Comparison of ENCODE assay signal across 1 cellular context in the genomic region with DNA sequence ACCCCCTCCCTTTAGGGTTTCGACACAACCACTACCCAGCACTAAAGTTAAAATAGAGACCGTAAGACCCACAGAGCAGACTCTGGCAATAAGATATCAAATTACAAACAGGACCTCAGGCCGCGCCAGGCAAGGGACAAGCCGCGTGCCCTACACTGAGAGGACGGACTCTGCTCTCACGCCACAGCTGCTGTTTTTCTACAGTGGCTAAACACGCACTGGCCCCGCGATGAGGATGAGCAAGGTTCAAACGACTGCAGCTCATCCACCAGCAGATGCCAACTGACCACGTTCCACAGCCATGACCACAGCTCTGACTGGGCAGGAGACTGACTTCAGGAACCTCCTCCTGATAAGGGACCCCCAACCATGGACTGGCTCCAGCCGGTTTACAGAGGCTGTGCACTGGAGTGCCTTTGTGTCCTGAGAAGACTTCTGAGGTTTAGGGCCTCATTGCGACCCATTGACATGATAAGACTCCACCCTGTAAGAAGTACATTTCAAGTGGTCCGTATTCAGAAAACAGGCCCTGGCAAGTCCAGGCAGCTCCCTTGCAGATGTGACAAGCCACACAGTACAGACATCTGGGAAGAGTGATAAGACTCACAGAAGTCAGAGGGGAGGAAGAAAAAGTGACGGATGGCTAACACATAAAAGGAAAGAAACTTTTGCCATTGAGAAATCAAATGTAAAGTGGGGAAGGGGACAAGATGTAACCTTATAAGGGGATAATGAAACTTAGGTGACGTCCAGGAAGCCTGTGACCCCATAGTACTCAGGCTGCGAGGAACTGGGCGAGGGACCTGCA.
TF ChIP-seq lines count a peak whose summit lies in the region.

No MANE protein-coding gene starts in this region.

TF ChIP-seq in HepG2, 621 proteins besides CTCF, POLR2A, EP300 and RAD21 (continued from another document and continues in another):
- TF ChIP-seq, protein P1, sequence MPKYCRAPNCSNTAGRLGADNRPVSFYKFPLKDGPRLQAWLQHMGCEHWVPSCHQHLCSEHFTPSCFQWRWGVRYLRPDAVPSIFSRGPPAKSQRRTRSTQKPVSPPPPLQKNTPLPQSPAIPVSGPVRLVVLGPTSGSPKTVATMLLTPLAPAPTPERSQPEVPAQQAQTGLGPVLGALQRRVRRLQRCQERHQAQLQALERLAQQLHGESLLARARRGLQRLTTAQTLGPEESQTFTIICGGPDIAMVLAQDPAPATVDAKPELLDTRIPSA (CRISPR knock-in tag; IDR thresholded peaks at IDR 0.05; ENCODE audit: borderline replicate concordance): no peak
- TF ChIP-seq ZNF780A (CRISPR knock-in tag; IDR thresholded peaks at IDR 0.05): no peak
- TF ChIP-seq ZFP62 (CRISPR knock-in tag; IDR thresholded peaks at IDR 0.05): no peak
- TF ChIP-seq, protein P2, sequence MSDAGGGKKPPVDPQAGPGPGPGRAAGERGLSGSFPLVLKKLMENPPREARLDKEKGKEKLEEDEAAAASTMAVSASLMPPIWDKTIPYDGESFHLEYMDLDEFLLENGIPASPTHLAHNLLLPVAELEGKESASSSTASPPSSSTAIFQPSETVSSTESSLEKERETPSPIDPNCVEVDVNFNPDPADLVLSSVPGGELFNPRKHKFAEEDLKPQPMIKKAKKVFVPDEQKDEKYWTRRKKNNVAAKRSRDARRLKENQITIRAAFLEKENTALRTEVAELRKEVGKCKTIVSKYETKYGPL (CRISPR knock-in tag; IDR thresholded peaks at IDR 0.05): no peak
- TF ChIP-seq ZNF572 (CRISPR knock-in tag; IDR thresholded peaks at IDR 0.05): no peak
- no peak for TF ChIP-seq PCBP2 (optimal IDR thresholded peaks at IDR 0.05; ENCODE audit: low read depth, low read length, poor library complexity, severe bottlenecking)
- TF ChIP-seq, protein P3, sequence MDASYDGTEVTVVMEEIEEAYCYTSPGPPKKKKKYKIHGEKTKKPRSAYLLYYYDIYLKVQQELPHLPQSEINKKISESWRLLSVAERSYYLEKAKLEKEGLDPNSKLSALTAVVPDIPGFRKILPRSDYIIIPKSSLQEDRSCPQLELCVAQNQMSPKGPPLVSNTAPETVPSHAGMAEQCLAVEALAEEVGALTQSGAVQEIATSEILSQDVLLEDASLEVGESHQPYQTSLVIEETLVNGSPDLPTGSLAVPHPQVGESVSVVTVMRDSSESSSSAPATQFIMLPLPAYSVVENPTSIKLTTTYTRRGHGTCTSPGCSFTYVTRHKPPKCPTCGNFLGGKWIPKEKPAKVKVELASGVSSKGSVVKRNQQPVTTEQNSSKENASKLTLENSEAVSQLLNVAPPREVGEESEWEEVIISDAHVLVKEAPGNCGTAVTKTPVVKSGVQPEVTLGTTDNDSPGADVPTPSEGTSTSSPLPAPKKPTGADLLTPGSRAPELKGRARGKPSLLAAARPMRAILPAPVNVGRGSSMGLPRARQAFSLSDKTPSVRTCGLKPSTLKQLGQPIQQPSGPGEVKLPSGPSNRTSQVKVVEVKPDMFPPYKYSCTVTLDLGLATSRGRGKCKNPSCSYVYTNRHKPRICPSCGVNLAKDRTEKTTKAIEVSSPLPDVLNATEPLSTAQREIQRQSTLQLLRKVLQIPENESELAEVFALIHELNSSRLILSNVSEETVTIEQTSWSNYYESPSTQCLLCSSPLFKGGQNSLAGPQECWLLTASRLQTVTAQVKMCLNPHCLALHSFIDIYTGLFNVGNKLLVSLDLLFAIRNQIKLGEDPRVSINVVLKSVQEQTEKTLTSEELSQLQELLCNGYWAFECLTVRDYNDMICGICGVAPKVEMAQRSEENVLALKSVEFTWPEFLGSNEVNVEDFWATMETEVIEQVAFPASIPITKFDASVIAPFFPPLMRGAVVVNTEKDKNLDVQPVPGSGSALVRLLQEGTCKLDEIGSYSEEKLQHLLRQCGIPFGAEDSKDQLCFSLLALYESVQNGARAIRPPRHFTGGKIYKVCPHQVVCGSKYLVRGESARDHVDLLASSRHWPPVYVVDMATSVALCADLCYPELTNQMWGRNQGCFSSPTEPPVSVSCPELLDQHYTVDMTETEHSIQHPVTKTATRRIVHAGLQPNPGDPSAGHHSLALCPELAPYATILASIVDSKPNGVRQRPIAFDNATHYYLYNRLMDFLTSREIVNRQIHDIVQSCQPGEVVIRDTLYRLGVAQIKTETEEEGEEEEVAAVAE (CRISPR knock-in tag; IDR thresholded peaks at IDR 0.05; ENCODE audit: borderline replicate concordance): no peak
- TF ChIP-seq, protein P4, sequence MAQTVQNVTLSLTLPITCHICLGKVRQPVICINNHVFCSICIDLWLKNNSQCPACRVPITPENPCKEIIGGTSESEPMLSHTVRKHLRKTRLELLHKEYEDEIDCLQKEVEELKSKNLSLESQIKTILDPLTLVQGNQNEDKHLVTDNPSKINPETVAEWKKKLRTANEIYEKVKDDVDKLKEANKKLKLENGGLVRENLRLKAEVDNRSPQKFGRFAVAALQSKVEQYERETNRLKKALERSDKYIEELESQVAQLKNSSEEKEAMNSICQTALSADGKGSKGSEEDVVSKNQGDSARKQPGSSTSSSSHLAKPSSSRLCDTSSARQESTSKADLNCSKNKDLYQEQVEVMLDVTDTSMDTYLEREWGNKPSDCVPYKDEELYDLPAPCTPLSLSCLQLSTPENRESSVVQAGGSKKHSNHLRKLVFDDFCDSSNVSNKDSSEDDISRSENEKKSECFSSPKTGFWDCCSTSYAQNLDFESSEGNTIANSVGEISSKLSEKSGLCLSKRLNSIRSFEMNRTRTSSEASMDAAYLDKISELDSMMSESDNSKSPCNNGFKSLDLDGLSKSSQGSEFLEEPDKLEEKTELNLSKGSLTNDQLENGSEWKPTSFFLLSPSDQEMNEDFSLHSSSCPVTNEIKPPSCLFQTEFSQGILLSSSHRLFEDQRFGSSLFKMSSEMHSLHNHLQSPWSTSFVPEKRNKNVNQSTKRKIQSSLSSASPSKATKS (CRISPR knock-in tag; IDR thresholded peaks at IDR 0.05): no peak
- no peak for TF ChIP-seq MYNN (CRISPR knock-in tag; IDR thresholded peaks at IDR 0.05; ENCODE audit: low read depth)
- 0 out of 2 replicates have a peak, but pooled peaks have one; percentile 27 for TF ChIP-seq HIVEP1 (CRISPR knock-in tag; IDR thresholded peaks at IDR 0.05)
- TF ChIP-seq ATF7 (IDR thresholded peaks at IDR 0.05): no peak
- TF ChIP-seq ATF7 (CRISPR knock-in tag; IDR thresholded peaks at IDR 0.05): no peak
- TF ChIP-seq LRRFIP1 (CRISPR knock-in tag; conservative IDR thresholded peaks at IDR 0.05): no peak
- no peak for TF ChIP-seq ZBTB46 (CRISPR knock-in tag; IDR thresholded peaks at IDR 0.05; ENCODE audit: borderline replicate concordance)
- peak; percentile 85 for TF ChIP-seq ZMYM2 (CRISPR knock-in tag; IDR thresholded peaks at IDR 0.05)
- no peak for TF ChIP-seq ZNF550 (CRISPR knock-in tag; IDR thresholded peaks at IDR 0.05; ENCODE audit: borderline replicate concordance)
- no peak for TF ChIP-seq ARID2 (CRISPR knock-in tag; IDR thresholded peaks at IDR 0.05; ENCODE audit: borderline replicate concordance)
- no peak for TF ChIP-seq CEBPB (IDR thresholded peaks at IDR 0.05; ENCODE audit: borderline replicate concordance, low read depth, low read length)
- no peak for TF ChIP-seq TBX3 (IDR thresholded peaks at IDR 0.05; ENCODE audit: borderline replicate concordance)
- peak; percentile 94 for TF ChIP-seq TBX2 (CRISPR knock-in tag; IDR thresholded peaks at IDR 0.05; ENCODE audit: borderline replicate concordance)
- peak; percentile 54; the same call in 1 of the 2 replicates for TF ChIP-seq ZNF350 (CRISPR knock-in tag; IDR thresholded peaks at IDR 0.05; ENCODE audit: borderline replicate concordance, low read depth)
- TF ChIP-seq, protein P5, sequence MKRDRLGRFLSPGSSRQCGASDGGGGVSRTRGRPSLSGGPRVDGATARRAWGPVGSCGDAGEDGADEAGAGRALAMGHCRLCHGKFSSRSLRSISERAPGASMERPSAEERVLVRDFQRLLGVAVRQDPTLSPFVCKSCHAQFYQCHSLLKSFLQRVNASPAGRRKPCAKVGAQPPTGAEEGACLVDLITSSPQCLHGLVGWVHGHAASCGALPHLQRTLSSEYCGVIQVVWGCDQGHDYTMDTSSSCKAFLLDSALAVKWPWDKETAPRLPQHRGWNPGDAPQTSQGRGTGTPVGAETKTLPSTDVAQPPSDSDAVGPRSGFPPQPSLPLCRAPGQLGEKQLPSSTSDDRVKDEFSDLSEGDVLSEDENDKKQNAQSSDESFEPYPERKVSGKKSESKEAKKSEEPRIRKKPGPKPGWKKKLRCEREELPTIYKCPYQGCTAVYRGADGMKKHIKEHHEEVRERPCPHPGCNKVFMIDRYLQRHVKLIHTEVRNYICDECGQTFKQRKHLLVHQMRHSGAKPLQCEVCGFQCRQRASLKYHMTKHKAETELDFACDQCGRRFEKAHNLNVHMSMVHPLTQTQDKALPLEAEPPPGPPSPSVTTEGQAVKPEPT (CRISPR knock-in tag; IDR thresholded peaks at IDR 0.05; ENCODE audit: low read depth): peak; percentile 88
- peak; percentile 90 for TF ChIP-seq HDAC1 (CRISPR knock-in tag; IDR thresholded peaks at IDR 0.05)
- peak; percentile 52 for TF ChIP-seq ASH2L (IDR thresholded peaks at IDR 0.05; ENCODE audit: insufficient read length, low read depth, low read length)
- no peak; the same call in 1 of the 2 replicates for TF ChIP-seq ZSCAN12 (CRISPR knock-in tag; IDR thresholded peaks at IDR 0.05)
- TF ChIP-seq, protein P6, sequence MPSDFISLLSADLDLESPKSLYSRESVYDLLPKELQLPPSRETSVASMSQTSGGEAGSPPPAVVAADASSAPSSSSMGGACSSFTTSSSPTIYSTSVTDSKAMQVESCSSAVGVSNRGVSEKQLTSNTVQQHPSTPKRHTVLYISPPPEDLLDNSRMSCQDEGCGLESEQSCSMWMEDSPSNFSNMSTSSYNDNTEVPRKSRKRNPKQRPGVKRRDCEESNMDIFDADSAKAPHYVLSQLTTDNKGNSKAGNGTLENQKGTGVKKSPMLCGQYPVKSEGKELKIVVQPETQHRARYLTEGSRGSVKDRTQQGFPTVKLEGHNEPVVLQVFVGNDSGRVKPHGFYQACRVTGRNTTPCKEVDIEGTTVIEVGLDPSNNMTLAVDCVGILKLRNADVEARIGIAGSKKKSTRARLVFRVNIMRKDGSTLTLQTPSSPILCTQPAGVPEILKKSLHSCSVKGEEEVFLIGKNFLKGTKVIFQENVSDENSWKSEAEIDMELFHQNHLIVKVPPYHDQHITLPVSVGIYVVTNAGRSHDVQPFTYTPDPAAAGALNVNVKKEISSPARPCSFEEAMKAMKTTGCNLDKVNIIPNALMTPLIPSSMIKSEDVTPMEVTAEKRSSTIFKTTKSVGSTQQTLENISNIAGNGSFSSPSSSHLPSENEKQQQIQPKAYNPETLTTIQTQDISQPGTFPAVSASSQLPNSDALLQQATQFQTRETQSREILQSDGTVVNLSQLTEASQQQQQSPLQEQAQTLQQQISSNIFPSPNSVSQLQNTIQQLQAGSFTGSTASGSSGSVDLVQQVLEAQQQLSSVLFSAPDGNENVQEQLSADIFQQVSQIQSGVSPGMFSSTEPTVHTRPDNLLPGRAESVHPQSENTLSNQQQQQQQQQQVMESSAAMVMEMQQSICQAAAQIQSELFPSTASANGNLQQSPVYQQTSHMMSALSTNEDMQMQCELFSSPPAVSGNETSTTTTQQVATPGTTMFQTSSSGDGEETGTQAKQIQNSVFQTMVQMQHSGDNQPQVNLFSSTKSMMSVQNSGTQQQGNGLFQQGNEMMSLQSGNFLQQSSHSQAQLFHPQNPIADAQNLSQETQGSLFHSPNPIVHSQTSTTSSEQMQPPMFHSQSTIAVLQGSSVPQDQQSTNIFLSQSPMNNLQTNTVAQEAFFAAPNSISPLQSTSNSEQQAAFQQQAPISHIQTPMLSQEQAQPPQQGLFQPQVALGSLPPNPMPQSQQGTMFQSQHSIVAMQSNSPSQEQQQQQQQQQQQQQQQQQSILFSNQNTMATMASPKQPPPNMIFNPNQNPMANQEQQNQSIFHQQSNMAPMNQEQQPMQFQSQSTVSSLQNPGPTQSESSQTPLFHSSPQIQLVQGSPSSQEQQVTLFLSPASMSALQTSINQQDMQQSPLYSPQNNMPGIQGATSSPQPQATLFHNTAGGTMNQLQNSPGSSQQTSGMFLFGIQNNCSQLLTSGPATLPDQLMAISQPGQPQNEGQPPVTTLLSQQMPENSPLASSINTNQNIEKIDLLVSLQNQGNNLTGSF (CRISPR knock-in tag; IDR thresholded peaks at IDR 0.05): 0 out of 2 replicates have a peak, but pooled peaks have one; percentile 67
- no peak for TF ChIP-seq ZSCAN29 (CRISPR knock-in tag; conservative IDR thresholded peaks at IDR 0.05)
- TF ChIP-seq ZNF883 (CRISPR knock-in tag; IDR thresholded peaks at IDR 0.05; ENCODE audit: not compliant biosample characterization): peak; percentile 55
- TF ChIP-seq NFIC (IDR thresholded peaks at IDR 0.05; ENCODE audit: low read length): no peak
- TF ChIP-seq POGZ (CRISPR knock-in tag; IDR thresholded peaks at IDR 0.05): peak; percentile 27; the same call in 1 of the 2 replicates
- TF ChIP-seq RNF2 (conservative IDR thresholded peaks at IDR 0.05; ENCODE audit: low read depth): peak; percentile 93
- TF ChIP-seq GTF2F1 (IDR thresholded peaks at IDR 0.05; ENCODE audit: low read length): no peak
- TF ChIP-seq MED13 (CRISPR knock-in tag; IDR thresholded peaks at IDR 0.05): no peak
